ENCODE assay signal across 24 cellular contexts in genomic region chr4:154001187-154001586, GRCh38.
"Had no signal": no experiment of that assay in that cellular context is flagged by ENCODE, and none has a peak within 500 bp of the region (broad histone marks: within the 10 kb centered on the region; RNA-seq: fewer than 3 reads in every experiment).

No MANE protein-coding gene starts in this region.

- H3K36me3 ChIP-seq: colonic mucosa, esophagus muscularis mucosa, esophagus squamous epithelium, gastrocnemius medialis, gastroesophageal sphincter, heart left ventricle, heart right ventricle had no signal

- DNase-seq: colonic mucosa; cortex of kidney; dermis blood vessel endothelial cell; dorsolateral prefrontal cortex; effector CD4-positive, alpha-beta T cell; effector CD8-positive, alpha-beta T cell; effector memory CD4-positive, alpha-beta T cell; effector memory CD8-positive, alpha-beta T cell; endodermal cell; erythroblast; esophagus squamous epithelium; foreskin keratinocyte; foreskin melanocyte; gastrocnemius medialis; glutamatergic neuron; head of caudate nucleus; heart left ventricle; heart right ventricle had no signal

- H3K79me2 ChIP-seq: hepatocyte had no signal

- H3K27ac ChIP-seq: colonic mucosa, coronary artery, dorsolateral prefrontal cortex, epithelial cell of prostate, esophagus muscularis mucosa, esophagus squamous epithelium, foreskin keratinocyte, gastrocnemius medialis, gastroesophageal sphincter, heart left ventricle, heart right ventricle, hepatocyte had no signal

- H3K4me3 ChIP-seq: colonic mucosa, coronary artery, dorsolateral prefrontal cortex, esophagus muscularis mucosa, esophagus squamous epithelium, gastrocnemius medialis, gastroesophageal sphincter, heart left ventricle, heart right ventricle, hepatocyte had no signal

- H3K4me1 ChIP-seq: colonic mucosa, foreskin keratinocyte, gastrocnemius medialis had no signal

- ATAC-seq: effector memory CD8-positive, alpha-beta T cell; esophagus mucosa; foreskin keratinocyte; gastrocnemius medialis; gastroesophageal sphincter; heart left ventricle; heart right ventricle had no signal

- H3K27me3 ChIP-seq: colonic mucosa, dorsolateral prefrontal cortex, esophagus muscularis mucosa, esophagus squamous epithelium, foreskin keratinocyte, gastrocnemius medialis, gastroesophageal sphincter, heart left ventricle, heart right ventricle, hepatocyte had no signal

- H3K9me3 ChIP-seq: colonic mucosa, esophagus squamous epithelium, gastrocnemius medialis had no signal

- H3K4me2 ChIP-seq: hepatocyte had no signal

- H2AFZ ChIP-seq: hepatocyte had no signal
